Comparison of ENCODE assay signal across 30 cellular contexts in the genomic region with DNA sequence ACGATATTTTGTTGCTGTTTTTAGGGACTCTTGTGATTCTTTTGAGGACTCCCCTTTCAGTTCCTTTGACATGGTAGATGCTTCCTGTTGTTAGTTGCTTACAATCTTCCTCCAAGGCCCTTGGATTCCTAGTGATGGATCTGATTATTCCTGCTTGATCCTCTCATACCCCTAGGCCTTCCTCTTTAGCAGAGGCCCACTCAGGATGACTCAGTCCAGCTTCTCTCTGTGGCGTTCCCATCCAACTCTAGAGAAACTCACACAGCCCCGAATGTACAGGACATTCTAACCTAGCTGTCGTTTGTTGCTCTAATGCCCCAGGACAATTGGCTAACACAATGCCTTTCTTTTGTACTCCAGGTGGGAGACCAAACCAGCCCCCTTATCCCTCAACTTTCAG.
"Had no signal": no experiment of that assay in that cellular context is flagged by ENCODE, and none has a peak within 500 bp of the region (broad histone marks: within the 10 kb centered on the region; RNA-seq: fewer than 3 reads in every experiment).

No MANE protein-coding gene starts in this region.

- H2AFZ ChIP-seq: parathyroid adenoma had no signal

- H3K4me1 ChIP-seq: gastrocnemius medialis, parathyroid adenoma, psoas muscle, sigmoid colon, suprapubic skin had no signal

- H3K27ac ChIP-seq: gastrocnemius medialis, parathyroid adenoma, psoas muscle, sigmoid colon, suprapubic skin, tibial artery had no signal

- H3K9me3 ChIP-seq: gastrocnemius medialis, psoas muscle, sigmoid colon, suprapubic skin, tibial artery had no signal

- H3K4me3 Mint-ChIP-seq: central memory CD8-positive, alpha-beta T cell; mesothelial cell of epicardium; naive B cell; stimulated activated naive B cell treated with anti-CD40 and anti-IgM and Interleukin-4, amounts not matched to agents 10 μg/mL and 1 μg/mL and 100 μg/mL, for 72 hours; T-helper 2 cell treated with Interferon-gamma antibody and Interleukin-4, amounts not matched to agents 5 μg/mL and 100 μg/mL, for 36 hours had no signal

- H3K4me1 Mint-ChIP-seq: central memory CD8-positive, alpha-beta T cell; naive B cell; stimulated activated naive B cell treated with anti-CD40 and anti-IgM and Interleukin-4, amounts not matched to agents 10 μg/mL and 1 μg/mL and 100 μg/mL, for 72 hours had no signal

- H3K36me3 Mint-ChIP-seq: mesothelial cell of epicardium; naive B cell; stimulated activated naive B cell treated with anti-CD40 and anti-IgM and Interleukin-4, amounts not matched to agents 10 μg/mL and 1 μg/mL and 100 μg/mL, for 72 hours had no signal

- ATAC-seq: gastrocnemius medialis; left cardiac atrium; psoas muscle; stimulated activated naive B cell treated with anti-CD40 and anti-IgM and Interleukin-4, amounts not matched to agents 10 μg/mL and 1 μg/mL and 100 μg/mL, for 72 hours had no signal

- FAIRE-seq: colon, islet of Langerhans, small intestine had no signal

- H3K9ac ChIP-seq: parathyroid adenoma had no signal

- H3K27me3 ChIP-seq: gastrocnemius medialis, sigmoid colon, suprapubic skin, tibial artery had no signal

- H3K4me3 ChIP-seq: gastrocnemius medialis, psoas muscle, sigmoid colon, suprapubic skin, tibial artery had no signal

- H3K79me2 ChIP-seq: parathyroid adenoma had no signal

- H3K36me3 ChIP-seq: gastrocnemius medialis, sigmoid colon, suprapubic skin, tibial artery had no signal

- H3K27ac Mint-ChIP-seq: mesothelial cell of epicardium; naive B cell; stimulated activated naive B cell treated with anti-CD40 and anti-IgM and Interleukin-4, amounts not matched to agents 10 μg/mL and 1 μg/mL and 100 μg/mL, for 72 hours; T-helper 2 cell treated with Interferon-gamma antibody and Interleukin-4, amounts not matched to agents 5 μg/mL and 100 μg/mL, for 36 hours had no signal

- H3K27me3 Mint-ChIP-seq: central memory CD8-positive, alpha-beta T cell; naive B cell; stimulated activated naive B cell treated with anti-CD40 and anti-IgM and Interleukin-4, amounts not matched to agents 10 μg/mL and 1 μg/mL and 100 μg/mL, for 72 hours had no signal

- DNase-seq: activated CD4-positive, alpha-beta T cell treated with anti-CD3 and anti-CD28 coated beads for 48 hours; activated CD4-positive, alpha-beta T cell treated with anti-CD3 and anti-CD28 coated beads, Interleukin-2, amount 50 U/mL, for 48 hours; activated CD8-positive, alpha-beta memory T cell treated with anti-CD3 and anti-CD28 coated beads for 24 hours; activated gamma-delta T cell treated with Interleukin-2 at 50 U/mL for 16 hours; activated naive CD4-positive, alpha-beta T cell treated with anti-CD3 and anti-CD28 coated beads, Interleukin-2, amount 50 U/mL, for 16 hours; activated T-cell treated with anti-CD3 and anti-CD28 coated beads, Interleukin-2, amount 50 U/mL, for 1 hour; amygdala; dermis blood vessel endothelial cell; effector CD4-positive, alpha-beta T cell; gastrocnemius medialis; glutamatergic neuron; left cardiac atrium; naive B cell; nucleus accumbens; psoas muscle; sigmoid colon; small intestine; stimulated activated CD4-positive, alpha-beta T cell treated with anti-CD3 and anti-CD28 coated beads, Interleukin-1b, Interleukin-23, amount 100 ng/mL, for 48 hours; stimulated activated CD4-positive, alpha-beta T cell treated with anti-CD3 and anti-CD28 coated beads, Interleukin-4, amount 100 ng/mL, for 4 hours; stimulated activated CD8-positive, alpha-beta memory T cell treated with anti-CD3 and anti-CD28 coated beads, Interleukin-4, amount 100 ng/mL, for 48 hours; stimulated activated naive B cell treated with anti-CD40 and anti-IgM and Interleukin-4, amounts not matched to agents 10 μg/mL and 1 μg/mL and 100 μg/mL, for 72 hours; T-helper 1 cell; tibial artery had no signal
